8 cellular contexts compared by ENCODE assay signal in genomic region chr6:108294787-108295625, GRCh38.
A peak's percentile ranks its signal among the peaks of the same experiment; 100 is the strongest.
DNase-seq lines count a peak whose midpoint lies in the region; ATAC-seq and TF ChIP-seq lines count a peak whose summit lies in the region.

AFG1L (plus strand) TSS chr6:108295054; CDS start chr6:108295080, 26 bp downstream.

- H3K9me3 ChIP-seq in KOPT-K1 (ENCODE audit: insufficient read depth, low read length, poor library complexity, severe bottlenecking) (no peaks in the 10 kb centered on the region), RWPE2 (ENCODE audit: severe bottlenecking) (peaks cover 3% of the 10 kb centered on the region)

- H3K9me3 Mint-ChIP-seq in nephron progenitor cell, result no peaks in the 10 kb centered on the region
- no peaks in the 10 kb centered on the region for H3K9me3 Mint-ChIP-seq in stimulated activated naive CD8-positive, alpha-beta T cell treated with anti-CD3 and anti-CD28 coated beads, Interleukin-15, Interleukin-2, amounts not matched to agents 100 ng/mL and 50 ng/mL, for 24 hours

- H3K36me3 Mint-ChIP-seq in nephron progenitor cell (ENCODE audit: low read depth), result no peaks in the 10 kb centered on the region
- H3K36me3 Mint-ChIP-seq in stimulated activated naive CD8-positive, alpha-beta T cell treated with anti-CD3 and anti-CD28 coated beads, Interleukin-15, Interleukin-2, amounts not matched to agents 100 ng/mL and 50 ng/mL, for 24 hours (ENCODE audit: low read depth), result peaks cover 3% of the 10 kb centered on the region

- TF ChIP-seq CTCF in RWPE2 (IDR thresholded peaks at IDR 0.05; ENCODE audit: poor library complexity, severe bottlenecking) (no peak), nephron progenitor cell (IDR thresholded peaks at IDR 0.05) (no peak)

- peak within 1 kb of the TSS; percentile 98 for H3K27ac Mint-ChIP-seq in nephron progenitor cell
- peak within 1 kb of the TSS; percentile 99 for H3K27ac Mint-ChIP-seq in stimulated activated naive CD8-positive, alpha-beta T cell treated with anti-CD3 and anti-CD28 coated beads, Interleukin-15, Interleukin-2, amounts not matched to agents 100 ng/mL and 50 ng/mL, for 24 hours

- H3K4me3 Mint-ChIP-seq in nephron progenitor cell, result peak within 1 kb of the TSS; percentile 97
- H3K4me3 Mint-ChIP-seq in stimulated activated naive CD8-positive, alpha-beta T cell treated with anti-CD3 and anti-CD28 coated beads, Interleukin-15, Interleukin-2, amounts not matched to agents 100 ng/mL and 50 ng/mL, for 24 hours, result peak within 1 kb of the TSS; percentile 92

- no peaks in the 10 kb centered on the region for H3K27me3 ChIP-seq in RWPE2 (ENCODE audit: insufficient read depth, poor library complexity, severe bottlenecking)

- ATAC-seq in GM21825 (IDR thresholded peaks at IDR 0.05; ENCODE audit: unreplicated experiment) (peak; percentile 93), RWPE2 (ENCODE audit: low read depth) (peak; percentile 96)

- H3K36me3 ChIP-seq in KOPT-K1 (ENCODE audit: insufficient read depth, low read length) (no peaks in the 10 kb centered on the region), RWPE2 (ENCODE audit: low read depth) (no peaks in the 10 kb centered on the region)

- H3K4me1 Mint-ChIP-seq in nephron progenitor cell, result peaks cover 24% of the 10 kb centered on the region
- peaks cover 20% of the 10 kb centered on the region for H3K4me1 Mint-ChIP-seq in stimulated activated naive CD8-positive, alpha-beta T cell treated with anti-CD3 and anti-CD28 coated beads, Interleukin-15, Interleukin-2, amounts not matched to agents 100 ng/mL and 50 ng/mL, for 24 hours (ENCODE audit: low read depth)

- peak; percentile 90 for DNase-seq in EH (ENCODE audit: low read depth)
- DNase-seq in RWPE2 (ENCODE audit: low spot score), result peak; percentile 93
- peak; percentile 96 for DNase-seq in activated effector memory CD4-positive, alpha-beta T cell treated with anti-CD3 and anti-CD28 coated beads, Interleukin-2, amount 50 U/mL, for 16 hours
- peak; percentile 82 for DNase-seq in fibroblast of the conjunctiva (ENCODE audit: low read depth)
- peak; percentile 92 for DNase-seq in nephron progenitor cell

- H3K4me1 ChIP-seq in RWPE2 (ENCODE audit: insufficient read depth, poor library complexity, severe bottlenecking), result no peaks in the 10 kb centered on the region

- H3K4me3 ChIP-seq in RWPE2 (ENCODE audit: severe bottlenecking), result peak within 1 kb of the TSS; percentile 59

- H3K27ac ChIP-seq in KOPT-K1 (ENCODE audit: low read depth, low read length, poor library complexity, severe bottlenecking) (peak within 1 kb of the TSS; percentile 95), RWPE2 (ENCODE audit: poor library complexity, severe bottlenecking) (peak within 1 kb of the TSS; percentile 80)

- peaks cover 3% of the 10 kb centered on the region for H3K27me3 Mint-ChIP-seq in nephron progenitor cell (ENCODE audit: low read depth, poor library complexity)
- H3K27me3 Mint-ChIP-seq in stimulated activated naive CD8-positive, alpha-beta T cell treated with anti-CD3 and anti-CD28 coated beads, Interleukin-15, Interleukin-2, amounts not matched to agents 100 ng/mL and 50 ng/mL, for 24 hours, result no peaks in the 10 kb centered on the region

Comparison
In these comparisons a context has a peak if more than half of its experiments do, and no peak if none do; other contexts are left out.
1. Peak in every context shown above with its lines: DNase-seq, ATAC-seq, H3K4me3 ChIP-seq and H3K27ac ChIP-seq.